Comparison of ENCODE assay signal across 20 cellular contexts in genomic region chr5:80956272-80956671, GRCh38.
"Had no signal": no experiment of that assay in that cellular context is flagged by ENCODE, and none has a peak within 500 bp of the region (broad histone marks: within the 10 kb centered on the region; RNA-seq: fewer than 3 reads in every experiment).

No MANE protein-coding gene starts in this region.

- H3K27me3 Mint-ChIP-seq: activated naive CD4-positive, alpha-beta T cell treated with anti-CD3 and anti-CD28 coated beads, Interleukin-2, amount 50 U/mL, for 24 hours; activated T-cell treated with anti-CD3 and anti-CD28 coated beads, Interleukin-2, amount 50 U/mL, for 24 hours had no signal

- H3K36me3 ChIP-seq: left ventricle myocardium inferior, sigmoid colon, thyroid gland, uterus, WERI-Rb-1 had no signal

- DNase-seq: activated CD4-positive, alpha-beta memory T cell treated with anti-CD3 and anti-CD28 coated beads, Interleukin-2, amount 10 ng/mL, durations not matched to agents 7 days and 5 days; activated CD4-positive, alpha-beta T cell treated with anti-CD3 and anti-CD28 coated beads for 36 hours; activated effector memory CD4-positive, alpha-beta T cell treated with Interleukin-2 at 50 U/mL for 16 hours; activated T-cell treated with anti-CD3 and anti-CD28 coated beads, Interleukin-2, amount 50 U/mL, for 24 hours; cortex of kidney; effector CD4-positive, alpha-beta T cell; kidney; left ventricle myocardium inferior; naive thymus-derived CD8-positive, alpha-beta T cell; sigmoid colon; stimulated activated CD4-positive, alpha-beta T cell treated with anti-CD3 and anti-CD28 coated beads, Interleukin-12 subunit alpha, Interleukin-12 subunit beta, amount 100 ng/mL, for 4 hours; thyroid gland; uterus; WERI-Rb-1 had no signal

- H3K79me2 ChIP-seq: parathyroid adenoma had no signal

- H3K36me3 Mint-ChIP-seq: activated naive CD4-positive, alpha-beta T cell treated with anti-CD3 and anti-CD28 coated beads, Interleukin-2, amount 50 U/mL, for 24 hours; brain had no signal

- H3K27ac Mint-ChIP-seq: activated CD4-positive, alpha-beta memory T cell treated with anti-CD3 and anti-CD28 coated beads, Interleukin-2, amount 10 ng/mL, durations not matched to agents 7 days and 5 days; activated CD4-positive, alpha-beta T cell treated with anti-CD3 and anti-CD28 coated beads for 36 hours; activated naive CD4-positive, alpha-beta T cell treated with anti-CD3 and anti-CD28 coated beads, Interleukin-2, amount 50 U/mL, for 24 hours; activated T-cell treated with anti-CD3 and anti-CD28 coated beads, Interleukin-2, amount 50 U/mL, for 24 hours; brain; stimulated activated effector memory CD8-positive, alpha-beta T cell treated with anti-CD3 and anti-CD28 coated beads, Interleukin-12 subunit alpha, Interleukin-12 subunit beta, amount 100 ng/mL, for 72 hours; T-helper 1 cell treated with Interleukin-12 subunit alpha and Interleukin-12 subunit beta and Interleukin-4 antibody, amounts not matched to agents 30 μg/mL and 1 μg/mL, for 36 hours had no signal

- H3K27ac ChIP-seq: left ventricle myocardium inferior, parathyroid adenoma, sigmoid colon, uterus, WERI-Rb-1 had no signal

- H3K4me3 Mint-ChIP-seq: activated CD4-positive, alpha-beta memory T cell treated with anti-CD3 and anti-CD28 coated beads, Interleukin-2, amount 10 ng/mL, durations not matched to agents 7 days and 5 days; activated CD4-positive, alpha-beta T cell treated with anti-CD3 and anti-CD28 coated beads for 36 hours; activated naive CD4-positive, alpha-beta T cell treated with anti-CD3 and anti-CD28 coated beads, Interleukin-2, amount 50 U/mL, for 24 hours; activated T-cell treated with anti-CD3 and anti-CD28 coated beads, Interleukin-2, amount 50 U/mL, for 24 hours; brain; central memory CD8-positive, alpha-beta T cell; naive thymus-derived CD8-positive, alpha-beta T cell; stimulated activated effector memory CD8-positive, alpha-beta T cell treated with anti-CD3 and anti-CD28 coated beads, Interleukin-12 subunit alpha, Interleukin-12 subunit beta, amount 100 ng/mL, for 72 hours; T-helper 1 cell treated with Interleukin-12 subunit alpha and Interleukin-12 subunit beta and Interleukin-4 antibody, amounts not matched to agents 30 μg/mL and 1 μg/mL, for 36 hours had no signal

- ATAC-seq: activated CD4-positive, alpha-beta T cell treated with anti-CD3 and anti-CD28 coated beads for 36 hours; naive thymus-derived CD8-positive, alpha-beta T cell; stimulated activated effector memory CD8-positive, alpha-beta T cell treated with anti-CD3 and anti-CD28 coated beads, Interleukin-12 subunit alpha, Interleukin-12 subunit beta, amount 100 ng/mL, for 72 hours had no signal

- H3K27me3 ChIP-seq: thyroid gland, uterus had no signal

- H2AFZ ChIP-seq: parathyroid adenoma had no signal

- H3K4me3 ChIP-seq: left ventricle myocardium inferior, sigmoid colon, thyroid gland, uterus had no signal

- H3K9ac ChIP-seq: parathyroid adenoma had no signal

- H3K9me3 ChIP-seq: left ventricle myocardium inferior, sigmoid colon, thyroid gland, uterus had no signal

- H3K9me3 Mint-ChIP-seq: activated CD4-positive, alpha-beta memory T cell treated with anti-CD3 and anti-CD28 coated beads, Interleukin-2, amount 10 ng/mL, durations not matched to agents 7 days and 5 days; activated naive CD4-positive, alpha-beta T cell treated with anti-CD3 and anti-CD28 coated beads, Interleukin-2, amount 50 U/mL, for 24 hours; activated T-cell treated with anti-CD3 and anti-CD28 coated beads, Interleukin-2, amount 50 U/mL, for 24 hours; central memory CD8-positive, alpha-beta T cell; naive thymus-derived CD8-positive, alpha-beta T cell; stimulated activated effector memory CD8-positive, alpha-beta T cell treated with anti-CD3 and anti-CD28 coated beads, Interleukin-12 subunit alpha, Interleukin-12 subunit beta, amount 100 ng/mL, for 72 hours had no signal

- H3K4me1 ChIP-seq: parathyroid adenoma, uterus had no signal
